In the genomic region with DNA sequence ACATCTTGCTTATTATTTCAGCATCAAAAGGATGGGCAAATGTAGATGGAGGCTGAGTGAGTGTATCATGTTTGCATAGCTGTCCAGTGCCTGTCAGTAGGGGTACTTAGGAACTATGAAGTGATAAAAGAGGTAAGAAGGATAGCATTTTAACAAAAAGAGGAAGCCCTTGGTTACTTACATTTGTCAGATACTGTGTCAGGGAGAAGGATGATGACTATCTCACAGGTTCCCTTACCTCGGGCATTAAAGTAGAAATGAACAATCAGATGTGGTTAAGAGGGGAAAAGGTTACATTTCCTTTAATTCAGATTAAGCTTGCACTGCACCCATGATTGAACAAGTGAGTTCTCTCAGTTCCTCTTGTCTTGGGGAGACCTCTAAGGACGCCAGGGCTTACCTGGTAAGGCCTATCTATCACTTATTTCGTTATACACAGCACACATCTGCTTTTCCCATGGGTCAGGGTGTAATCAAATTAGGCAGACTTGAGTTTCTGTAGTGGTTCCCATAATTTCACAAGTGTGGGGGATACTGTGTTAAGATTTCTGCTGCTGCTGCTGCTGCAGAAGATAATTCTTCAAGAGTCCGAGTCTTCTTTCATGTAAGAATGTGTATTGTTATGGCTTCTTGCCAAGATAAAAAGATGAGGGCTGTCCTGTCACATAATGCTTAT, we compare ENCODE assay signal across 7 cellular contexts. TPM values are rescaled to one million over a fixed set of nuclear protein-coding genes. Genes with fewer than 3 reads are reported as not detected.
DNase-seq lines count a peak whose midpoint lies in the region; ATAC-seq, FAIRE-seq and TF ChIP-seq lines count a peak whose summit lies in the region.

No MANE protein-coding gene starts in this region.

- intact Hi-C loops in body of pancreas (cut with DNase I) = loop anchor here (5.0 kb wide), 1 partner anchor 217 kb away; no protein-coding TSS in a partner anchor

- peaks cover 24% of the 10 kb centered on the region for H3K4me1 ChIP-seq in HEK293 (ENCODE audit: control insufficient read depth, insufficient read depth, low read length)
- peaks cover 53% of the 10 kb centered on the region for H3K4me1 ChIP-seq in body of pancreas

- H3K27ac ChIP-seq in HEK293 (ENCODE audit: extremely low read depth, low read depth, low read length) (no peak overlapping the region), body of pancreas (peak overlapping the region in 3 of 4 donors; percentile 53 to 99 (median 97)), neural cell (ENCODE audit: low read length) (no peak overlapping the region)

- peaks cover 22% of the 10 kb centered on the region for H4K20me1 ChIP-seq in neural cell (ENCODE audit: insufficient read depth)

- TF ChIP-seq RAD21 in neural cell (conservative IDR thresholded peaks at IDR 0.05) = no peak

- TF ChIP-seq CTCF in HEK293 (tag by site-specific recombination; IDR thresholded peaks at IDR 0.05) (no peak), body of pancreas (IDR thresholded peaks at IDR 0.05) (no peak), neural cell (IDR thresholded peaks at IDR 0.05; ENCODE audit: poor library complexity, severe bottlenecking) (no peak)

- peak; percentile 88 for DNase-seq in NAMALWA (ENCODE audit: low spot score)
- DNase-seq in body of pancreas = no peak
- no peak for DNase-seq in frontal cortex (ENCODE audit: low spot score in 2 of 2)
- no peak for DNase-seq in HT-29 (ENCODE audit: low spot score)

- WGBS in body of pancreas, 2 donors = 11 to 14% methylated on average over 4 of the region's 4 CpGs

- CTCF ChIA-PET in HEK293 (lab: Yijun Ruan, JAX) = no interaction called here

- no peak overlapping the region for H3K4me3 ChIP-seq in HEK293 (ENCODE audit: low read depth, low read length)
- H3K4me3 ChIP-seq in body of pancreas = no peak overlapping the region
- peak overlapping the region; percentile 99 for H3K4me3 ChIP-seq in neural cell (ENCODE audit: low read length)

- H3K79me2 ChIP-seq in neural cell (replicated peaks; ENCODE audit: insufficient read depth, low read length) = peaks cover 50% of the 10 kb centered on the region

- no peak overlapping the region for H3K4me2 ChIP-seq in neural cell (ENCODE audit: low read length)

- peak; percentile 85 for ATAC-seq in GM18858 (IDR thresholded peaks at IDR 0.05; ENCODE audit: unreplicated experiment)
- no peak for ATAC-seq in body of pancreas

- no peaks in the 10 kb centered on the region for H3K9me2 ChIP-seq in neural cell (ENCODE audit: insufficient read depth, low read length)

- no peaks in the 10 kb centered on the region for H3K27me3 ChIP-seq in body of pancreas
- H3K27me3 ChIP-seq in neural cell (ENCODE audit: insufficient read depth, low read depth, low read length) = no peaks in the 10 kb centered on the region

- H2AFZ ChIP-seq in neural cell (ENCODE audit: low read depth, low read length) = no peak overlapping the region

- no peak for TF ChIP-seq EP300 in neural cell (conservative IDR thresholded peaks at IDR 0.05; ENCODE audit: poor library complexity, severe bottlenecking)

- POLR2A ChIA-PET in HEK293 (lab: Yijun Ruan, JAX) = interaction anchor here (1.1 kb wide), 1 partner anchor 13 kb away, joined by 4 read pairs; no protein-coding TSS in a partner anchor

- H3K9me3 ChIP-seq in HEK293 (ENCODE audit: control insufficient read depth, insufficient read depth, low read depth, low read length) (no peaks in the 10 kb centered on the region), body of pancreas (no peaks in the 10 kb centered on the region), neural cell (ENCODE audit: low read length) (no peaks in the 10 kb centered on the region)

- H3F3A ChIP-seq in neural cell (ENCODE audit: insufficient read depth, low read length, poor library complexity, severe bottlenecking) = no peaks in the 10 kb centered on the region

- no peak for TF ChIP-seq POLR2A in body of pancreas (IDR thresholded peaks at IDR 0.05)

- H3K36me3 ChIP-seq in HEK293 (ENCODE audit: control insufficient read depth in 2 of 2, insufficient read depth in 1 of 2, low read length in 2 of 2) (peaks cover 10 to 39% of the 10 kb centered on the region in 2 experiments), body of pancreas (replicated peaks in 1 of 2; ENCODE audit: insufficient read depth in 1 of 2, low read depth in 2 of 2) (peaks cover 0 to 13% of the 10 kb centered on the region in 2 donors), neural cell (ENCODE audit: insufficient read depth, low read length) (no peaks in the 10 kb centered on the region)

- FAIRE-seq in frontal cortex (lab: Jason Lieb, UNC) = no peak

- H3K9ac ChIP-seq in neural cell (ENCODE audit: low read length) = no peak overlapping the region

TF ChIP-seq in HEK293, 187 proteins besides CTCF, POLR2A, EP300 and RAD21:
- peak; percentile 57 for TF ChIP-seq FEZF1 (tag by site-specific recombination; IDR thresholded peaks at IDR 0.05)
- TF ChIP-seq ZIC2 (tag by site-specific recombination; IDR thresholded peaks at IDR 0.05) = no peak
- TF ChIP-seq ZNF10 (tag by site-specific recombination; IDR thresholded peaks at IDR 0.05) = no peak
TF ChIP-seq in HEK293: peak in this region for 1.

TF ChIP-seq in neural cell, 6 proteins besides CTCF, POLR2A, EP300 and RAD21:
- TF ChIP-seq EZH2 (IDR thresholded peaks at IDR 0.05; ENCODE audit: borderline replicate concordance, insufficient read depth, low read length, poor library complexity, severe bottlenecking) = no peak
- TF ChIP-seq SMC3 (conservative IDR thresholded peaks at IDR 0.05; ENCODE audit: poor library complexity) = no peak
- TF ChIP-seq, protein P1, sequence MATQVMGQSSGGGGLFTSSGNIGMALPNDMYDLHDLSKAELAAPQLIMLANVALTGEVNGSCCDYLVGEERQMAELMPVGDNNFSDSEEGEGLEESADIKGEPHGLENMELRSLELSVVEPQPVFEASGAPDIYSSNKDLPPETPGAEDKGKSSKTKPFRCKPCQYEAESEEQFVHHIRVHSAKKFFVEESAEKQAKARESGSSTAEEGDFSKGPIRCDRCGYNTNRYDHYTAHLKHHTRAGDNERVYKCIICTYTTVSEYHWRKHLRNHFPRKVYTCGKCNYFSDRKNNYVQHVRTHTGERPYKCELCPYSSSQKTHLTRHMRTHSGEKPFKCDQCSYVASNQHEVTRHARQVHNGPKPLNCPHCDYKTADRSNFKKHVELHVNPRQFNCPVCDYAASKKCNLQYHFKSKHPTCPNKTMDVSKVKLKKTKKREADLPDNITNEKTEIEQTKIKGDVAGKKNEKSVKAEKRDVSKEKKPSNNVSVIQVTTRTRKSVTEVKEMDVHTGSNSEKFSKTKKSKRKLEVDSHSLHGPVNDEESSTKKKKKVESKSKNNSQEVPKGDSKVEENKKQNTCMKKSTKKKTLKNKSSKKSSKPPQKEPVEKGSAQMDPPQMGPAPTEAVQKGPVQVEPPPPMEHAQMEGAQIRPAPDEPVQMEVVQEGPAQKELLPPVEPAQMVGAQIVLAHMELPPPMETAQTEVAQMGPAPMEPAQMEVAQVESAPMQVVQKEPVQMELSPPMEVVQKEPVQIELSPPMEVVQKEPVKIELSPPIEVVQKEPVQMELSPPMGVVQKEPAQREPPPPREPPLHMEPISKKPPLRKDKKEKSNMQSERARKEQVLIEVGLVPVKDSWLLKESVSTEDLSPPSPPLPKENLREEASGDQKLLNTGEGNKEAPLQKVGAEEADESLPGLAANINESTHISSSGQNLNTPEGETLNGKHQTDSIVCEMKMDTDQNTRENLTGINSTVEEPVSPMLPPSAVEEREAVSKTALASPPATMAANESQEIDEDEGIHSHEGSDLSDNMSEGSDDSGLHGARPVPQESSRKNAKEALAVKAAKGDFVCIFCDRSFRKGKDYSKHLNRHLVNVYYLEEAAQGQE (IDR thresholded peaks at IDR 0.05; ENCODE audit: borderline replicate concordance) = no peak
- no peak for TF ChIP-seq MXI1 (conservative IDR thresholded peaks at IDR 0.05; ENCODE audit: poor library complexity, severe bottlenecking)

RNA-seq across cellular contexts. Expression of gene FOXO3, which starts 4.5 kb away (rescaled TPM):
- total RNA-seq in body of pancreas (10 to 100 TPM; 62.8 to 69.5 TPM), frontal cortex (40.4 TPM)
- 21.3 and 22.6 TPM in 2 replicates for polyA plus RNA-seq in neural cell
- 58.9 TPM in 2 replicates for polyA minus RNA-seq in neural cell
- 22.1 and 22.3 TPM in 2 replicates for total RNA-seq in HT-29 (2014; rRNA removed; shearing (Covaris generic))

Comparison
In these comparisons a context has a peak if more than half of its experiments do, and no peak if none do; other contexts are left out.
1. H3K27ac ChIP-seq: peak in body of pancreas (3 of 4); none in HEK293 (single experiment) and neural cell (single experiment).